In the genomic region with DNA sequence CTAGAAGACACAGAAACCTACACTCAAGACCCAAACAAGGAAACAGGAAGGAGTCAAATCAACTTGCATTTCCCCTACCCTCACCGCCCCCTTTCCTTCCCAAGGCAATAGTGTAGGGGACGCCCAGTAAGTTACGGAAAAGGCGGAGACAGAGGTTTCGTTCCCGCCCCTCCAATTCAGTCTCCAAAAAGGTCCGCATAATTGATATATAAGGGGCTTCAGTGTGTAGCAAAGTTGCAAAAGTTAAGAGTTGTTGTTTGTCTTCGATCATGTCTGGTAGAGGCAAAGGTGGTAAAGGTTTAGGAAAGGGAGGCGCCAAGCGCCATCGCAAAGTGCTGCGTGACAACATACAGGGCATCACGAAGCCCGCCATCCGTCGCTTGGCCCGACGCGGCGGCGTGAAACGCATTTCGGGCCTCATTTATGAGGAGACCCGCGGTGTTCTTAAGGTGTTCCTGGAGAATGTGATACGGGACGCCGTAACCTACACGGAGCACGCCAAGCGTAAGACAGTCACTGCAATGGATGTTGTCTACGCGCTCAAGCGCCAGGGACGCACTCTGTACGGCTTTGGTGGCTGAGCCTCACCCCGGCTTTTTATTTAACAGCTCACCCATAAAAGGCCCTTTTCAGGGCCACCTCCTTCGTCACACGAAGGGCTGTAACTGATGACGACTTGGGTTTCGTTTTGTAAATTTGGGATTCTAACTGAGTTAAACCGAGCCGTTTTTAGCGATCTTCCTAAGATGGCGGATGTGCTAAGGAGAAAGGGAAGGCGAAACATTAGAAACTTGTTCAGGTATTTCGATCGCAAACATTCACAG, we compare ENCODE assay signal across 8 cellular contexts.
DNase-seq lines count a peak whose midpoint lies in the region; ATAC-seq and TF ChIP-seq lines count a peak whose summit lies in the region.

No MANE protein-coding gene starts in this region.

- in situ Hi-C loops in GM13977 (cut with MboI; ENCODE audit: low pct_unique_long_range_greater_than_20kb, low sequenced_read_pairs, unreplicated experiment) = loop anchor here (25.0 kb wide), 1 partner anchor 1572 kb away; a partner anchor contains a TSS

- TF ChIP-seq CTCF in GM13977 (IDR thresholded peaks at IDR 0.05; ENCODE audit: extremely low read depth, insufficient read depth, missing control alignments) = no peak
- TF ChIP-seq CTCF in cardiac fibroblast (IDR thresholded peaks at IDR 0.05; ENCODE audit: low read depth, low read length) = no peak

- peak overlapping the region; percentile 56 to 67 for H3K4me3 ChIP-seq in cardiac fibroblast (replicated peaks in 1 of 2; ENCODE audit: low read depth in 2 of 2, low read length in 2 of 2)

- ATAC-seq in HG02759 (IDR thresholded peaks at IDR 0.05; ENCODE audit: unreplicated experiment) = peak; percentile 82

- DNase-seq in GM13977 (ENCODE audit: low spot score) = peak; percentile 51
- peak; percentile 14 to 98 (median 59) for DNase-seq in T-helper 2 cell
- DNase-seq in cardiac fibroblast (ENCODE audit: low read depth in 2 of 2) = peak; percentile 92 to 97
- DNase-seq in left kidney (ENCODE audit: low read depth, low spot score) = peak; percentile 98
- DNase-seq in stimulated activated CD8-positive, alpha-beta memory T cell treated with anti-CD3 and anti-CD28 coated beads, Interleukin-15, amount 100 ng/mL, for 48 hours (ENCODE audit: low read depth in 2 of 2) = peak; percentile 62 to 67
- DNase-seq in A172 (ENCODE audit: low spot score) = no peak
- DNase-seq in NCI-H748 (lab: John Stamatoyannopoulos, UW; ENCODE audit: unreplicated experiment) = no peak

Comparison
In these comparisons a context has a peak if more than half of its experiments do, and no peak if none do; other contexts are left out.
1. DNase-seq: peak in GM13977 (single experiment), T-helper 2 cell (5 of 5), cardiac fibroblast (2 of 2), left kidney (single experiment) and stimulated activated CD8-positive, alpha-beta memory T cell treated with anti-CD3 and anti-CD28 coated beads, Interleukin-15, amount 100 ng/mL, for 48 hours (2 of 2); none in A172 (single experiment) and NCI-H748 (single experiment).